27 cellular contexts compared by ENCODE assay signal in genomic region chr1:199815947-199816346, GRCh38.
"Had no signal": no experiment of that assay in that cellular context is flagged by ENCODE, and none has a peak within 500 bp of the region (broad histone marks: within the 10 kb centered on the region; RNA-seq: fewer than 3 reads in every experiment).

No MANE protein-coding gene starts in this region.

- ATAC-seq: activated CD4-positive, alpha-beta T cell treated with anti-CD3 and anti-CD28 coated beads for 36 hours; activated CD8-positive, alpha-beta T cell treated with anti-CD3 and anti-CD28 coated beads, Interleukin-2, amount 10 ng/mL, durations not matched to agents 7 days and 5 days; activated naive CD4-positive, alpha-beta T cell treated with anti-CD3 and anti-CD28 coated beads, Interleukin-2, amount 50 U/mL, for 72 hours; activated T-cell treated with anti-CD3 and anti-CD28 coated beads, Interleukin-2, amount 50 U/mL, for 72 hours; esophagus mucosa; foreskin keratinocyte; heart right ventricle; lower lobe of right lung; natural killer cell; psoas muscle; stimulated activated memory B cell treated with anti-CD40 and anti-IgM and Interleukin-4, amounts not matched to agents 10 μg/mL and 1 μg/mL and 100 μg/mL, for 72 hours; stimulated activated naive CD8-positive, alpha-beta T cell treated with anti-CD3 and anti-CD28 coated beads, Interleukin-15, amount 100 ng/mL, for 72 hours had no signal

- DNase-seq: activated CD4-positive, alpha-beta T cell treated with anti-CD3 and anti-CD28 coated beads for 36 hours; activated CD4-positive, CD25-positive, alpha-beta regulatory T cell; activated CD8-positive, alpha-beta T cell treated with anti-CD3 and anti-CD28 coated beads, Interleukin-2, amount 10 ng/mL, durations not matched to agents 7 days and 5 days; activated naive CD4-positive, alpha-beta T cell; activated T-cell treated with anti-CD3 and anti-CD28 coated beads for 4 hours; activated T-cell treated with anti-CD3 and anti-CD28 coated beads, Interleukin-2, amount 50 U/mL, for 72 hours; endodermal cell; foreskin keratinocyte; heart right ventricle; lower lobe of right lung; mesenchymal stem cell; natural killer cell; occipital lobe; psoas muscle; sigmoid colon; stimulated activated CD4-positive, alpha-beta T cell treated with anti-CD3 and anti-CD28 coated beads, Interleukin-1b, Interleukin-23, amount 100 ng/mL, for 48 hours; stimulated activated CD4-positive, alpha-beta T cell treated with anti-CD3 and anti-CD28 coated beads, Interleukin-4, amount 100 ng/mL, for 4 hours; stimulated activated CD8-positive, alpha-beta memory T cell treated with anti-CD3 and anti-CD28 coated beads, Interleukin-4, amount 100 ng/mL, for 48 hours; stimulated activated naive CD8-positive, alpha-beta T cell treated with anti-CD3 and anti-CD28 coated beads, Interleukin-15, amount 100 ng/mL, for 72 hours; substantia nigra; T1000; thyroid gland; upper lobe of left lung had no signal

- FAIRE-seq: bronchial epithelial cell had no signal
